In genomic region chr17:38464251-38464722, GRCh38 we compare ENCODE assay signal across 10 cellular contexts. TPM values are rescaled to one million over a fixed set of nuclear protein-coding genes. Genes with fewer than 3 reads are reported as not detected.
DNase-seq lines count a peak whose midpoint lies in the region; ATAC-seq and TF ChIP-seq lines count a peak whose summit lies in the region.
"Had no signal": no experiment of that assay in that cellular context is flagged by ENCODE, and none has a peak within 500 bp of the region (broad histone marks: within the 10 kb centered on the region; RNA-seq: fewer than 3 reads in every experiment).

No MANE protein-coding gene starts in this region.

- H3K27ac Mint-ChIP-seq in neural progenitor cell = peak overlapping the region; percentile 75
- no peak overlapping the region for H3K27ac Mint-ChIP-seq in activated naive CD8-positive, alpha-beta T cell treated with anti-CD3 and anti-CD28 coated beads for 36 hours
- H3K27ac Mint-ChIP-seq: activated naive CD4-positive, alpha-beta T cell treated with anti-CD3 and anti-CD28 coated beads, Interleukin-2, amount 50 U/mL, for 72 hours had no signal

- H3K36me3 ChIP-seq in fibroblast of lung (ENCODE audit: control insufficient read depth, insufficient read depth, low read length) = peaks cover 59% of the 10 kb centered on the region
- H3K36me3 ChIP-seq in neural progenitor cell = no peaks in the 10 kb centered on the region

- peaks cover 29% of the 10 kb centered on the region for H3K4me1 Mint-ChIP-seq in neural progenitor cell
- H3K4me1 Mint-ChIP-seq in activated naive CD8-positive, alpha-beta T cell treated with anti-CD3 and anti-CD28 coated beads for 36 hours = no peaks in the 10 kb centered on the region

- peaks cover 3% of the 10 kb centered on the region for H3K9me3 Mint-ChIP-seq in neural progenitor cell
- no peaks in the 10 kb centered on the region for H3K9me3 Mint-ChIP-seq in activated naive CD8-positive, alpha-beta T cell treated with anti-CD3 and anti-CD28 coated beads for 36 hours
- H3K9me3 Mint-ChIP-seq: activated naive CD4-positive, alpha-beta T cell treated with anti-CD3 and anti-CD28 coated beads, Interleukin-2, amount 50 U/mL, for 72 hours had no signal

- TF ChIP-seq CTCF in AG04449 (IDR thresholded peaks at IDR 0.05; ENCODE audit: insufficient read depth, low read length, missing control alignments) (no peak), fibroblast of lung (conservative IDR thresholded peaks at IDR 0.05 in 1 of 2, IDR thresholded peaks at IDR 0.05 in 1 of 2; ENCODE audit: low read depth in 1 of 2, low read length in 2 of 2) (no peak), neural progenitor cell (IDR thresholded peaks at IDR 0.05) (no peak)

- H2AFZ ChIP-seq in fibroblast of lung (ENCODE audit: low read length) = no peak overlapping the region
- H2AFZ ChIP-seq in neural progenitor cell (replicated peaks) = no peak overlapping the region

- H3K9ac ChIP-seq in fibroblast of lung (ENCODE audit: insufficient read depth, low read length) (peak overlapping the region; percentile 94), neural progenitor cell (no peak overlapping the region)

- H3K4me1 ChIP-seq in fibroblast of lung (ENCODE audit: control insufficient read depth, extremely low read depth, insufficient read depth, low read length) (peaks cover 39% of the 10 kb centered on the region), neural progenitor cell (peaks cover 10% of the 10 kb centered on the region)
- H3K4me1 ChIP-seq: Caco-2 had no signal

- DNase-seq in AG04449 (ENCODE audit: low read depth, low spot score) = no peak
- DNase-seq in RPMI7951 (ENCODE audit: low read depth) = peak; percentile 24
- peak in 1 of 2 donors; percentile 34 for DNase-seq in fibroblast of lung (ENCODE audit: low read depth in 2 of 2)
- no peak for DNase-seq in neural progenitor cell (ENCODE audit: low spot score)
- DNase-seq in activated CD4-positive, alpha-beta T cell treated with anti-CD3 and anti-CD28 coated beads for 48 hours = no peak
- no peak for DNase-seq in activated naive CD8-positive, alpha-beta T cell treated with anti-CD3 and anti-CD28 coated beads for 36 hours
- DNase-seq: Caco-2 had no signal

- H3K27me3 ChIP-seq in fibroblast of lung (ENCODE audit: control insufficient read depth, insufficient read depth, low read length) (no peaks in the 10 kb centered on the region), neural progenitor cell (no peaks in the 10 kb centered on the region)

- peak overlapping the region; percentile 62 for H3K4me3 Mint-ChIP-seq in neural progenitor cell
- H3K4me3 Mint-ChIP-seq in activated naive CD8-positive, alpha-beta T cell treated with anti-CD3 and anti-CD28 coated beads for 36 hours = no peak overlapping the region

- ATAC-seq in HG03565 (IDR thresholded peaks at IDR 0.05; ENCODE audit: unreplicated experiment) (no peak), GM21737 (IDR thresholded peaks at IDR 0.05; ENCODE audit: unreplicated experiment) (no peak)
- ATAC-seq: activated naive CD4-positive, alpha-beta T cell treated with anti-CD3 and anti-CD28 coated beads, Interleukin-2, amount 50 U/mL, for 72 hours had no signal

- CTCF ChIA-PET in AG04449 (lab: Yijun Ruan, JAX) = interaction anchor here (1.2 to 1.7 kb wide), 5 partner anchors 8 to 21 kb away, joined by 3 to 14 read pairs (median 6); no protein-coding TSS in a partner anchor

- H3K36me3 Mint-ChIP-seq in neural progenitor cell = peaks cover 5% of the 10 kb centered on the region
- H3K36me3 Mint-ChIP-seq in activated naive CD8-positive, alpha-beta T cell treated with anti-CD3 and anti-CD28 coated beads for 36 hours = no peaks in the 10 kb centered on the region
- H3K36me3 Mint-ChIP-seq: activated naive CD4-positive, alpha-beta T cell treated with anti-CD3 and anti-CD28 coated beads, Interleukin-2, amount 50 U/mL, for 72 hours had no signal

- H3K4me3 ChIP-seq in AG04449 (ENCODE audit: low read depth, low read length) (peak overlapping the region; percentile 42), fibroblast of lung (replicated peaks in 1 of 4; ENCODE audit: control extremely low read depth in 1 of 4, insufficient read depth in 1 of 4, low read depth in 3 of 4, low read length in 4 of 4) (peak overlapping the region in 2 of 4 experiments; percentile 11 to 37), neural progenitor cell (no peak overlapping the region)

- H3K27me3 Mint-ChIP-seq in neural progenitor cell (ENCODE audit: insufficient read depth, low read depth) = peaks cover 13% of the 10 kb centered on the region
- peaks cover 4% of the 10 kb centered on the region for H3K27me3 Mint-ChIP-seq in activated naive CD8-positive, alpha-beta T cell treated with anti-CD3 and anti-CD28 coated beads for 36 hours

- peaks cover 52% of the 10 kb centered on the region for H3K79me2 ChIP-seq in fibroblast of lung (ENCODE audit: control insufficient read depth, insufficient read depth, low read length)
- H3K79me2 ChIP-seq in neural progenitor cell (ENCODE audit: low read depth) = no peaks in the 10 kb centered on the region

- H3K9me3 ChIP-seq in fibroblast of lung (ENCODE audit: control insufficient read depth, insufficient read depth, low read depth, low read length) (no peaks in the 10 kb centered on the region), neural progenitor cell (ENCODE audit: low read depth) (no peaks in the 10 kb centered on the region)
- H3K9me3 ChIP-seq: Caco-2 had no signal

- POLR2A ChIA-PET in AG04449 (lab: Yijun Ruan, JAX) = interaction anchor here (1.0 to 2.1 kb wide), 4 partner anchors 9 to 38 kb away, joined by 4 to 43 read pairs (median 15); no protein-coding TSS in a partner anchor

- peak overlapping the region; percentile 100 for H3K27ac ChIP-seq in fibroblast of lung (ENCODE audit: insufficient read depth, low read length)
- H3K27ac ChIP-seq in neural progenitor cell = no peak overlapping the region

- H3F3A ChIP-seq in neural progenitor cell (ENCODE audit: low read depth) = no peaks in the 10 kb centered on the region

- H3K4me2 ChIP-seq in fibroblast of lung (ENCODE audit: extremely low read depth, insufficient read depth, low read length) = peak overlapping the region; percentile 96
- no peak overlapping the region for H3K4me2 ChIP-seq in neural progenitor cell

- H4K20me1 ChIP-seq in fibroblast of lung (ENCODE audit: control insufficient read depth, extremely low read depth, insufficient read depth, low read length) (no peaks in the 10 kb centered on the region), neural progenitor cell (ENCODE audit: low read depth) (no peaks in the 10 kb centered on the region)

RNA-seq across cellular contexts. Expression of gene ARHGAP23, which starts 36.0 kb away (rescaled TPM):
- total RNA-seq in RPMI7951 (2014; rRNA removed; shearing (Covaris generic)) = 4.6 and 6.3 TPM in 2 replicates
- total RNA-seq in fibroblast of lung = 18.2 and 41.1 TPM in 2 replicates
- 28.1 and 31.0 TPM in 2 replicates for polyA plus RNA-seq in fibroblast of lung
- 71.0 and 72.1 TPM in 2 replicates for polyA plus RNA-seq in fibroblast of lung (2012)
- 114 and 139 TPM in 2 replicates for polyA minus RNA-seq in fibroblast of lung (ENCODE audit: low replicate concordance)
- 6.1 and 14.2 TPM in 2 replicates for total RNA-seq in neural progenitor cell (ENCODE audit: low replicate concordance)
- under 1 TPM; 0.08 to 0.66 TPM for total RNA-seq in activated naive CD8-positive, alpha-beta T cell treated with anti-CD3 and anti-CD28 coated beads for 36 hours
